8 cellular contexts compared by ENCODE assay signal in genomic region chr10:68600041-68600778, GRCh38. TPM values are rescaled to one million over a fixed set of nuclear protein-coding genes. Genes with fewer than 3 reads are reported as not detected.
DNase-seq lines count a peak whose midpoint lies in the region; ATAC-seq and TF ChIP-seq lines count a peak whose summit lies in the region.

No MANE protein-coding gene starts in this region.

- ATAC-seq in GM18907 (IDR thresholded peaks at IDR 0.05; ENCODE audit: unreplicated experiment) (peak; percentile 89), HG03135 (IDR thresholded peaks at IDR 0.05; ENCODE audit: unreplicated experiment) (peak; percentile 86), left colon (peak; percentile 86)

- H3K9me3 ChIP-seq in AG04450 (ENCODE audit: control insufficient read depth, insufficient read depth, low read length): no peaks in the 10 kb centered on the region

- TF ChIP-seq CTCF in AG04450 (IDR thresholded peaks at IDR 0.05; ENCODE audit: low read depth, low read length): no peak

- POLR2A ChIA-PET in AG04450 (lab: Yijun Ruan, JAX): interaction anchor here (0.6 to 2.1 kb wide), 5 partner anchors 11 to 193 kb away, joined by 3 to 21 read pairs (median 4); partner anchors contain the start of genes RUFY2 and TET1

- no peaks in the 10 kb centered on the region for H3K27me3 ChIP-seq in AG04450 (ENCODE audit: control insufficient read depth, insufficient read depth, low read length)

- H3K4me3 ChIP-seq in AG04450 (ENCODE audit: low read depth, low read length): peak overlapping the region; percentile 61

- DNase-seq in AG04450 (ENCODE audit: low read depth, low spot score): peak; percentile 54
- peak; percentile 23 for DNase-seq in NCI-H2196 treated with DMSO at 0.1 percent for 48 hours (lab: John Stamatoyannopoulos, UW; ENCODE audit: unreplicated experiment)
- peak; percentile 14 for DNase-seq in activated CD4-positive, alpha-beta T cell treated with anti-CD3 and anti-CD28 coated beads for 1 hour
- DNase-seq in dedifferentiated amniotic fluid mesenchymal stem cell (ENCODE audit: extremely low spot score): peak; percentile 80
- DNase-seq in left colon: peak; percentile 70 to 72
- DNase-seq in stimulated activated CD4-positive, alpha-beta T cell treated with anti-CD3 and anti-CD28 coated beads, Interleukin-1b, Interleukin-23, amount 100 ng/mL, for 48 hours: peak; percentile 43

- CTCF ChIA-PET in AG04450 (lab: Charles Lee): no interaction called here

- intact Hi-C loops in left colon (cut with DNase I, micrococcal nuclease): no loop called here

- H3K27ac ChIP-seq in AG04450 (ENCODE audit: low read depth, low read length): peak overlapping the region; percentile 92

RNA-seq across cellular contexts. Expression of gene TET1, which starts 40.1 kb away (rescaled TPM):
- polyA plus RNA-seq in AG04450 (2011; rRNA removed): 2.4 and 3.4 TPM in 2 replicates
- polyA minus RNA-seq in AG04450 (2011; rRNA and poly(A)+ RNA removed): 10.4 and 14.7 TPM in 2 replicates
- total RNA-seq in left colon: 1 to 10 TPM in 1 of 2 donors, under 1 TPM in 1; 0.64 to 1.3 TPM

Comparison
In these comparisons a context has a peak if more than half of its experiments do, and no peak if none do; other contexts are left out.
1. Peak in every context shown above with its lines: DNase-seq, ATAC-seq, H3K4me3 ChIP-seq and H3K27ac ChIP-seq.
2. DNase-seq: peak in every context shown above with its lines; median percentile 80 in dedifferentiated amniotic fluid mesenchymal stem cell; 71 in left colon; 54 in AG04450; 43 in stimulated activated CD4-positive, alpha-beta T cell treated with anti-CD3 and anti-CD28 coated beads, Interleukin-1b, Interleukin-23, amount 100 ng/mL, for 48 hours; 23 in NCI-H2196 treated with DMSO at 0.1 percent for 48 hours; 14 in activated CD4-positive, alpha-beta T cell treated with anti-CD3 and anti-CD28 coated beads for 1 hour.